In the genomic region with DNA sequence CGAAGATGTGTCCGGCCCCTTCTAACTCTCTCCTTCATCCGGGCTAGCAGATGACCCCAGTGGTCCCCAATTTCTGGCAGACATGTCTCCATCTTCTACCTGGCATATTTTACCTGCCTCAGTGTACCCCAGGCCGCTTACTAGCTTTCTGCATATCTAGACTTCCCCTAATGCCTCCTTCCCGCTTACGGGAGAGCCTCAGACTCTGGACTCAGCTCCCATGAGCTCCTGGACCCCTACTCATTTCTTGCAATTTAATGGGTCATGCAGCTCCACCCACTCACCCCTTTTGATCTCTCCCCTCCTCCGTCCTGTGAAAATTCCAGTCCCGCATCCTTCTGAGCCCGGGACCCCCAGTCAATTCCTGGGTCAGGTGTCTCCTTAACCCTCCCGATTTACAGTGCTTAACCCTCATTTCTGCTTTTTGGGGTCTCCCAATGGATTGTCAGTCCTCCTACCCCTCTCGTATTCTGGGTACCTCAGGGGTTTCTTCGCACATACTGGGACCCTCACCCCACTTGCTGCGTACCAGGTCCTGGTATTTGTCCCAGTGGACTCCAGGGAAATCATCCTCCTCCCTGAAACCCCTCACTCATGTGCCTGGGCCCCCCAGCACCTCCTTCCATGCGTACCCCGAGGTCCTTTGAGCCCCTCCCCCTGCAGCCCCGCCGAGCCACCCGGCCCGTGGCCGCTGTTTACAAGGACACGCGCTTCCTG, we compare ENCODE assay signal across 8 cellular contexts. TPM values are rescaled to one million over a fixed set of nuclear protein-coding genes. Genes with fewer than 3 reads are reported as not detected.
DNase-seq lines count a peak whose midpoint lies in the region; ATAC-seq and TF ChIP-seq lines count a peak whose summit lies in the region.

No MANE protein-coding gene starts in this region.

- TF ChIP-seq POLR2A in stomach (IDR thresholded peaks at IDR 0.05) = no peak

- H3K4me1 Mint-ChIP-seq in activated T-helper 17 cell treated with anti-CD3 and anti-CD28 coated beads, Interleukin-2, amount 50 U/mL, for 72 hours = peaks cover 8% of the 10 kb centered on the region

- H3K27ac ChIP-seq in stomach = peak overlapping the region; percentile 92 to 100 (median 99)

- no peaks in the 10 kb centered on the region for H3K9me3 Mint-ChIP-seq in activated T-helper 17 cell treated with anti-CD3 and anti-CD28 coated beads, Interleukin-2, amount 50 U/mL, for 72 hours

- ATAC-seq in activated T-helper 17 cell treated with anti-CD3 and anti-CD28 coated beads, Interleukin-2, amount 50 U/mL, for 72 hours (replicated peaks) = no peak
- ATAC-seq in GM21737 (IDR thresholded peaks at IDR 0.05; ENCODE audit: unreplicated experiment) = no peak

- H3K27me3 ChIP-seq in stomach = no peaks in the 10 kb centered on the region

- TF ChIP-seq EP300 in stomach (IDR thresholded peaks at IDR 0.05) = no peak

- DNase-seq in NCI-H2171 treated with DMSO at 0.1 percent for 48 hours (lab: John Stamatoyannopoulos, UW) (peak; percentile 10), NCI-H2171 (lab: John Stamatoyannopoulos, UW) (no peak), stomach (no peak), iPS-NIHi11 (ENCODE audit: low spot score) (no peak), RPMI8226 (no peak)

- peaks cover 50% of the 10 kb centered on the region for H3K36me3 Mint-ChIP-seq in activated T-helper 17 cell treated with anti-CD3 and anti-CD28 coated beads, Interleukin-2, amount 50 U/mL, for 72 hours (ENCODE audit: low read depth)

- H3K4me3 ChIP-seq in iPS-18c (ENCODE audit: insufficient read depth, low read depth, low read length) (peak overlapping the region; percentile 61), stomach (peak overlapping the region; percentile 79 to 93 (median 86))

- TF ChIP-seq CTCF in stomach (IDR thresholded peaks at IDR 0.05) = no peak

- no peaks in the 10 kb centered on the region for H3K27me3 Mint-ChIP-seq in activated T-helper 17 cell treated with anti-CD3 and anti-CD28 coated beads, Interleukin-2, amount 50 U/mL, for 72 hours

- H3K27ac Mint-ChIP-seq in activated T-helper 17 cell treated with anti-CD3 and anti-CD28 coated beads, Interleukin-2, amount 50 U/mL, for 72 hours = peak overlapping the region; percentile 98

- WGBS in stomach, 5 donors = 1% methylated on average over 13 to 22 of the region's 22 CpGs

- no peaks in the 10 kb centered on the region for H3K9me3 ChIP-seq in iPS-18c (ENCODE audit: control insufficient read depth, insufficient read depth, low read length)
- no peaks in the 10 kb centered on the region for H3K9me3 ChIP-seq in stomach

- peak overlapping the region; percentile 97 for H3K4me3 Mint-ChIP-seq in activated T-helper 17 cell treated with anti-CD3 and anti-CD28 coated beads, Interleukin-2, amount 50 U/mL, for 72 hours

- no peaks in the 10 kb centered on the region for H3K36me3 ChIP-seq in stomach

- peaks cover 58 to 66% (median 61%) of the 10 kb centered on the region in 4 donors for H3K4me1 ChIP-seq in stomach

- intact Hi-C loops in stomach (cut with DNase I; ENCODE audit: low total_unique reads) = no loop called here

RNA-seq across cellular contexts. Expression of a gene that starts 0.5 kb away (rescaled TPM):
- 100 to 1,000 TPM; 328 to 586 TPM for total RNA-seq in activated T-helper 17 cell treated with anti-CD3 and anti-CD28 coated beads, Interleukin-2, amount 50 U/mL, for 72 hours
- total RNA-seq in stomach = 100 to 1,000 TPM; 178 to 625 (median 336) TPM
- polyA plus RNA-seq in stomach = 100 to 1,000 TPM; 128 to 152 (median 136) TPM

RNA-seq across cellular contexts. Expression of a gene that starts 10.8 kb away (rescaled TPM):
- total RNA-seq in activated T-helper 17 cell treated with anti-CD3 and anti-CD28 coated beads, Interleukin-2, amount 50 U/mL, for 72 hours = 100 to 1,000 TPM; 307 to 415 TPM
- 100 to 1,000 TPM; 118 to 284 (median 129) TPM for total RNA-seq in stomach
- polyA plus RNA-seq in stomach = 100 to 1,000 TPM; 213 to 257 (median 240) TPM

RNA-seq across cellular contexts. Expression of a gene that starts 11.1 kb away (rescaled TPM):
- 10 to 100 TPM; 25.5 to 32.7 TPM for total RNA-seq in activated T-helper 17 cell treated with anti-CD3 and anti-CD28 coated beads, Interleukin-2, amount 50 U/mL, for 72 hours
- total RNA-seq in stomach = not detected
- 1 to 10 TPM; 2.9 to 8.3 (median 5.1) TPM for polyA plus RNA-seq in stomach

RNA-seq across cellular contexts. Expression of a gene that starts 15.4 kb away (rescaled TPM):
- 10 to 100 TPM; 22.5 to 44.4 TPM for total RNA-seq in activated T-helper 17 cell treated with anti-CD3 and anti-CD28 coated beads, Interleukin-2, amount 50 U/mL, for 72 hours
- total RNA-seq in stomach = 100 to 1,000 TPM in 3 of 5 donors, 10 to 100 TPM in 2; 33.0 to 797 (median 303) TPM
- 10 to 100 TPM; 30.1 to 74.1 (median 66.7) TPM for polyA plus RNA-seq in stomach

RNA-seq across cellular contexts. Expression of a gene that starts 15.6 kb away (rescaled TPM):
- 10 to 100 TPM; 30.1 to 53.5 TPM for total RNA-seq in activated T-helper 17 cell treated with anti-CD3 and anti-CD28 coated beads, Interleukin-2, amount 50 U/mL, for 72 hours
- total RNA-seq in stomach = 10 to 100 TPM in 2 of 5 donors, 1 to 10 TPM in 2, under 1 TPM in 1; 0.45 to 36.2 (median 6.2) TPM
- 10 to 100 TPM in 1 of 3 donors, 1 to 10 TPM in 2; 5.4 to 10.6 (median 6.4) TPM for polyA plus RNA-seq in stomach

Comparison
In these comparisons a context has a peak if more than half of its experiments do, and no peak if none do; other contexts are left out.
1. RNA of a gene that starts 11.1 kb away (total RNA-seq): 25.5 to 32.7 TPM in activated T-helper 17 cell treated with anti-CD3 and anti-CD28 coated beads, Interleukin-2, amount 50 U/mL, for 72 hours; not detected in stomach; every median in the first group is over 10 times any median in the second.